18 cellular contexts compared by ENCODE assay signal in genomic region chr18:49638891-49639557, GRCh38.
DNase-seq lines count a peak whose midpoint lies in the region; ATAC-seq, FAIRE-seq and TF ChIP-seq lines count a peak whose summit lies in the region.
"Had no signal": no experiment of that assay in that cellular context is flagged by ENCODE, and none has a peak within 500 bp of the region (broad histone marks: within the 10 kb centered on the region; RNA-seq: fewer than 3 reads in every experiment).

No MANE protein-coding gene starts in this region.

- intact Hi-C loops in Calu3 (cut with micrococcal nuclease; ENCODE audit: unreplicated experiment) (no loop called here), body of pancreas (cut with DNase I) (no loop called here), right lobe of liver (cut with DNase I) (no loop called here)

- H3K27ac ChIP-seq in body of pancreas (peak overlapping the region; percentile 23 to 79 (median 64)), right lobe of liver (peak overlapping the region; percentile 5 to 88 (median 85))
- H3K27ac ChIP-seq: Peyer's patch had no signal

- no peaks in the 10 kb centered on the region for H3K36me3 ChIP-seq in body of pancreas (replicated peaks in 1 of 2; ENCODE audit: insufficient read depth in 1 of 2, low read depth in 2 of 2)
- H3K36me3 ChIP-seq in right lobe of liver, result no peaks in the 10 kb centered on the region
- H3K36me3 ChIP-seq: BE2C, Peyer's patch had no signal

- TF ChIP-seq CTCF in Calu3 (IDR thresholded peaks at IDR 0.05; ENCODE audit: unreplicated experiment) (no peak), body of pancreas (IDR thresholded peaks at IDR 0.05) (peak in 1 of 7 experiments; percentile 6), right lobe of liver (IDR thresholded peaks at IDR 0.05) (no peak), progenitor cell of endocrine pancreas (IDR thresholded peaks at IDR 0.05; ENCODE audit: unreplicated experiment) (no peak)

- WGBS in body of pancreas, 2 donors, result 35 to 42% methylated on average over 8 of the region's 8 CpGs
- WGBS in right lobe of liver (ENCODE audit: insufficient coverage, low coverage, low lambda C conversion rate, missing lambda C conversion rate), result 33% methylated on average over 6 of the region's 8 CpGs

- peaks cover 44% of the 10 kb centered on the region for H3K4me1 ChIP-seq in body of pancreas
- peaks cover 0 to 29% (median 14%) of the 10 kb centered on the region in 4 donors for H3K4me1 ChIP-seq in right lobe of liver
- H3K4me1 ChIP-seq: BE2C had no signal

- peak overlapping the region; percentile 17 for H3K27ac Mint-ChIP-seq in Calu3 (ENCODE audit: unreplicated experiment)
- peak overlapping the region; percentile 71 for H3K27ac Mint-ChIP-seq in progenitor cell of endocrine pancreas

- H3K4me3 ChIP-seq in body of pancreas (no peak overlapping the region), right lobe of liver (no peak overlapping the region)
- H3K4me3 ChIP-seq: Peyer's patch had no signal

- peak; percentile 80 for ATAC-seq in body of pancreas
- ATAC-seq in right lobe of liver, result peak; percentile 69 to 89 (median 86)
- no peak for ATAC-seq in HG02973 (IDR thresholded peaks at IDR 0.05; ENCODE audit: unreplicated experiment)
- ATAC-seq in HG02571 (IDR thresholded peaks at IDR 0.05; ENCODE audit: unreplicated experiment), result no peak

- H3K4me1 Mint-ChIP-seq in Calu3 (ENCODE audit: low read depth, unreplicated experiment) (peaks cover 18% of the 10 kb centered on the region), progenitor cell of endocrine pancreas (ENCODE audit: low read depth) (peaks cover 22% of the 10 kb centered on the region)
- H3K4me1 Mint-ChIP-seq: CD4-positive, CD25-positive, alpha-beta regulatory T cell had no signal

- CTCF ChIA-PET in Calu3 (lab: Charles Lee), result no interaction called here

- TF ChIP-seq POLR2A in body of pancreas (IDR thresholded peaks at IDR 0.05), result no peak
- TF ChIP-seq POLR2A in right lobe of liver (IDR thresholded peaks at IDR 0.05), result no peak
- TF ChIP-seq POLR2A in H54 (IDR thresholded peaks at IDR 0.05; ENCODE audit: low read depth, low read length), result no peak

- H3K27me3 ChIP-seq in body of pancreas (no peaks in the 10 kb centered on the region), right lobe of liver (no peaks in the 10 kb centered on the region)
- H3K27me3 ChIP-seq: BE2C, Peyer's patch had no signal

- no peaks in the 10 kb centered on the region for H3K27me3 Mint-ChIP-seq in Calu3 (ENCODE audit: unreplicated experiment)
- peaks cover 9% of the 10 kb centered on the region for H3K27me3 Mint-ChIP-seq in progenitor cell of endocrine pancreas

- no peak overlapping the region for H3K4me3 Mint-ChIP-seq in Calu3 (ENCODE audit: low read depth, unreplicated experiment)
- no peak overlapping the region for H3K4me3 Mint-ChIP-seq in progenitor cell of endocrine pancreas (ENCODE audit: low read depth)
- H3K4me3 Mint-ChIP-seq: CD4-positive, CD25-positive, alpha-beta regulatory T cell had no signal

- BruUV-seq in Calu3 (replicated peaks; lab: Mats Ljungman, UMichigan), result no TSS peak

- H3K9me3 ChIP-seq in body of pancreas (no peaks in the 10 kb centered on the region), right lobe of liver (no peaks in the 10 kb centered on the region)
- H3K9me3 ChIP-seq: BE2C, Peyer's patch had no signal

- H3K9me3 Mint-ChIP-seq in Calu3 (ENCODE audit: low read depth, unreplicated experiment) (no peaks in the 10 kb centered on the region), progenitor cell of endocrine pancreas (ENCODE audit: low read depth) (no peaks in the 10 kb centered on the region)

- H3K36me3 Mint-ChIP-seq in Calu3 (ENCODE audit: insufficient read depth, unreplicated experiment) (no peaks in the 10 kb centered on the region), progenitor cell of endocrine pancreas (ENCODE audit: insufficient read depth) (no peaks in the 10 kb centered on the region)
- H3K36me3 Mint-ChIP-seq: CD4-positive, CD25-positive, alpha-beta regulatory T cell had no signal

- no peak for DNase-seq in Calu3
- DNase-seq in body of pancreas, result peak; percentile 29 to 78 (median 58)
- peak in 2 of 3 donors; percentile 76 to 85 for DNase-seq in right lobe of liver
- no peak for DNase-seq in progenitor cell of endocrine pancreas (ENCODE audit: low spot score, unreplicated experiment)
- DNase-seq in kidney tubule cell (ENCODE audit: low spot score), result no peak
- no peak for DNase-seq in H54 (ENCODE audit: insufficient read length, low spot score)
- DNase-seq: BE2C; CD4-positive, CD25-positive, alpha-beta regulatory T cell; DMS79; IMR-90; NCI-H1694; NCI-H2081 treated with DMSO at 0.1 percent for 48 hours; NCI-H446 treated with DMSO at 0.1 percent for 48 hours; NK-92 treated with Interleukin-12 subunit alpha and Interleukin-12 subunit beta, amount 100 ng/mL, for 24 hours had no signal

- no peak for FAIRE-seq in H54 (lab: Jason Lieb, UNC)
- FAIRE-seq: H1 had no signal

Comparison
In these comparisons a context has a peak if more than half of its experiments do, and no peak if none do; other contexts are left out.
1. DNase-seq: peak in body of pancreas (4 of 4) and right lobe of liver (2 of 3); none in Calu3 (single experiment), progenitor cell of endocrine pancreas (single experiment), kidney tubule cell (single experiment) and H54 (single experiment).
2. ATAC-seq: peak in body of pancreas (single experiment) and right lobe of liver (4 of 4); none in HG02973 (single experiment) and HG02571 (single experiment).